ENCODE assay signal across 17 cellular contexts in genomic region chr11:126437731-126438130, GRCh38.
DNase-seq lines count a peak whose midpoint lies in the region; ATAC-seq, FAIRE-seq and TF ChIP-seq lines count a peak whose summit lies in the region.
"Had no signal": no experiment of that assay in that cellular context is flagged by ENCODE, and none has a peak within 500 bp of the region (broad histone marks: within the 10 kb centered on the region; RNA-seq: fewer than 3 reads in every experiment).

No MANE protein-coding gene starts in this region.

- no peak overlapping the region for H3K14ac ChIP-seq in H1 (ENCODE audit: insufficient read length)

- H2BK120ac ChIP-seq in H1 (replicated peaks; ENCODE audit: low read depth, low read length), result no peak overlapping the region

- intact Hi-C loops in right cardiac atrium (cut with DNase I) (loop anchor here in 1 of 4 donors (5.0 kb wide), 1 partner anchor 125 kb away; no protein-coding TSS in a partner anchor), cardiac septum (cut with DNase I) (loop anchor here (2.0 kb wide), 1 partner anchor 43 kb away; no protein-coding TSS in a partner anchor)
- intact Hi-C loops in activated CD8-positive, alpha-beta T cell treated with anti-CD3 and anti-CD28 coated beads for 36 hours (cut with micrococcal nuclease), result no loop called here

- no peak for TF ChIP-seq EP300 in H1 (IDR thresholded peaks at IDR 0.05; ENCODE audit: borderline replicate concordance in 1 of 2, low read depth in 2 of 2, low read length in 2 of 2)

- H4K20me1 ChIP-seq in H1 (replicated peaks in 1 of 2; ENCODE audit: control insufficient read depth in 1 of 2, insufficient read depth in 2 of 2, low read length in 2 of 2), result peaks cover 0 to 5% of the 10 kb centered on the region in 2 experiments

- H3K79me2 ChIP-seq in H1 (ENCODE audit: control insufficient read depth in 1 of 2, insufficient read depth in 2 of 2, low read length in 2 of 2), result no peaks in the 10 kb centered on the region; a peak in 1 of 4 replicates

- peak overlapping the region; percentile 53 for H3K27ac ChIP-seq in right cardiac atrium (ENCODE audit: low read length)
- no peak overlapping the region for H3K27ac ChIP-seq in HEK293 (ENCODE audit: extremely low read depth, low read depth, low read length)
- no peak overlapping the region for H3K27ac ChIP-seq in H1 (ENCODE audit: low read depth, low read length)
- H3K27ac ChIP-seq: C4-2B had no signal

- H2BK12ac ChIP-seq in H1 (ENCODE audit: low read depth, low read length), result peak overlapping the region; percentile 51; the same call in 1 of the 2 replicates

- no peak overlapping the region for H3K9ac ChIP-seq in H1 (replicated peaks in 1 of 4; ENCODE audit: extremely low read depth in 1 of 4, low read depth in 3 of 4, low read length in 3 of 4)

- CTCF ChIA-PET in HEK293 (lab: Yijun Ruan, JAX) (no interaction called here), H1 (lab: Charles Lee; ENCODE audit: partially characterized antibody) (no interaction called here)
- CTCF ChIA-PET in activated CD8-positive, alpha-beta T cell treated with anti-CD3 and anti-CD28 coated beads for 36 hours (lab: Charles Lee), result no interaction called here

- ATAC-seq in right cardiac atrium (no peak), GM18520 (IDR thresholded peaks at IDR 0.05; ENCODE audit: unreplicated experiment) (no peak), GM18861 (IDR thresholded peaks at IDR 0.05; ENCODE audit: unreplicated experiment) (no peak)
- no peak for ATAC-seq in activated CD8-positive, alpha-beta T cell treated with anti-CD3 and anti-CD28 coated beads for 36 hours

- H4K91ac ChIP-seq in H1 (replicated peaks; ENCODE audit: insufficient read length, low read length), result peak overlapping the region; percentile 56

- peak overlapping the region; percentile 38; the same call in 1 of the 2 replicates for H2BK20ac ChIP-seq in H1 (ENCODE audit: low read length)

- peak overlapping the region; percentile 16 for H2BK5ac ChIP-seq in H1 (ENCODE audit: low read depth, low read length)

- DNase-seq in right cardiac atrium (no peak), cardiac septum (ENCODE audit: low spot score) (no peak), H1 (ENCODE audit: low read depth in 1 of 2, low spot score in 2 of 2) (no peak)
- DNase-seq in activated CD8-positive, alpha-beta T cell treated with anti-CD3 and anti-CD28 coated beads for 36 hours, result no peak
- DNase-seq: ACHN; CD4-positive, alpha-beta memory T cell; COR-L47; DMS153; DMS79 treated with DMSO at 0.1 percent for 48 hours; EL had no signal

- TF ChIP-seq POLR2A in H1 (IDR thresholded peaks at IDR 0.05; ENCODE audit: control extremely low read depth in 1 of 2, low read depth in 2 of 2, low read length in 2 of 2), result no peak

- H3K36me3 Mint-ChIP-seq in activated CD8-positive, alpha-beta T cell treated with anti-CD3 and anti-CD28 coated beads for 36 hours (ENCODE audit: low read depth), result no peaks in the 10 kb centered on the region
- H3K36me3 Mint-ChIP-seq: CD4-positive, alpha-beta memory T cell had no signal

- H4K8ac ChIP-seq in H1 (ENCODE audit: extremely low read depth, insufficient read depth, low read length), result no peak overlapping the region

- WGBS in right cardiac atrium, result 97% methylated on average over 5 of the region's 5 CpGs
- WGBS in H1 (ENCODE audit: extremely low coverage in 1 of 2, insufficient coverage in 1 of 2, insufficient read length in 1 of 2, insufficient replicate concordance in 2 of 2, low coverage in 1 of 2, low lambda C conversion rate in 2 of 2, missing lambda C conversion rate in 1 of 2), 2 experiments, result 94% methylated on average over 5 of the region's 5 CpGs; no CpG with 5 or more reads in 1 of the 2 experiments

- no peaks in the 10 kb centered on the region for H3K9me3 Mint-ChIP-seq in activated CD8-positive, alpha-beta T cell treated with anti-CD3 and anti-CD28 coated beads for 36 hours
- H3K9me3 Mint-ChIP-seq: CD4-positive, alpha-beta memory T cell had no signal

- peaks cover 2% of the 10 kb centered on the region; the same call in 1 of the 2 replicates for H3K79me1 ChIP-seq in H1 (ENCODE audit: low read depth, low read length)

- H3K23me2 ChIP-seq in H1 (ENCODE audit: low read depth, low read length), result 0 out of 2 replicates have a peak, but pooled peaks cover 3% of the 10 kb centered on the region

- peak overlapping the region; percentile 49 for H3K4ac ChIP-seq in H1 (replicated peaks; ENCODE audit: insufficient read length, low read depth, low read length)

- H3K27ac Mint-ChIP-seq in activated CD8-positive, alpha-beta T cell treated with anti-CD3 and anti-CD28 coated beads for 36 hours, result no peak overlapping the region
- H3K27ac Mint-ChIP-seq: CD4-positive, alpha-beta memory T cell had no signal

- H2BK15ac ChIP-seq in H1 (ENCODE audit: low read length), result peak overlapping the region; percentile 77

- H3K18ac ChIP-seq in H1 (ENCODE audit: extremely low read depth, low read length), result no peak overlapping the region

- H3K4me1 ChIP-seq in right cardiac atrium (ENCODE audit: control insufficient read depth, insufficient read depth, low read length) (peaks cover 3% of the 10 kb centered on the region), HEK293 (ENCODE audit: control insufficient read depth, insufficient read depth, low read length) (no peaks in the 10 kb centered on the region), H1 (replicated peaks in 1 of 4; ENCODE audit: control insufficient read depth in 3 of 4, insufficient read depth in 4 of 4, low read length in 3 of 4) (peaks cover 8 to 22% (median 14%) of the 10 kb centered on the region in 4 experiments; a peak in 6 of 7 replicates)

- no peak for TF ChIP-seq RAD21 in H1 (IDR thresholded peaks at IDR 0.05 in 1 of 2, conservative IDR thresholded peaks at IDR 0.05 in 1 of 2; ENCODE audit: low read depth in 2 of 2, low read length in 2 of 2)

- H3K27me3 ChIP-seq in right cardiac atrium (ENCODE audit: control insufficient read depth, insufficient read depth) (no peaks in the 10 kb centered on the region), H1 (replicated peaks in 1 of 4; ENCODE audit: control insufficient read depth in 3 of 4, extremely low read depth in 1 of 4, insufficient read depth in 3 of 4, low read length in 3 of 4) (no peaks in the 10 kb centered on the region)

- no peak overlapping the region for H4K5ac ChIP-seq in H1 (ENCODE audit: insufficient read length, low read depth, low read length)

- H3K36me3 ChIP-seq in HEK293 (ENCODE audit: control insufficient read depth in 2 of 2, insufficient read depth in 1 of 2, low read length in 2 of 2) (no peaks in the 10 kb centered on the region), H1 (ENCODE audit: control insufficient read depth in 2 of 4, insufficient read depth in 4 of 4, low read length in 3 of 4) (no peaks in the 10 kb centered on the region)

- no peak overlapping the region for H3K4me3 Mint-ChIP-seq in activated CD8-positive, alpha-beta T cell treated with anti-CD3 and anti-CD28 coated beads for 36 hours
- H3K4me3 Mint-ChIP-seq: CD4-positive, alpha-beta memory T cell had no signal

- peak overlapping the region; percentile 95 for H2AK5ac ChIP-seq in H1 (ENCODE audit: low read depth, low read length)

- H3K4me1 Mint-ChIP-seq in activated CD8-positive, alpha-beta T cell treated with anti-CD3 and anti-CD28 coated beads for 36 hours (ENCODE audit: low read depth), result peaks cover 4% of the 10 kb centered on the region

- no peak for TF ChIP-seq CTCF in HEK293 (tag by site-specific recombination; IDR thresholded peaks at IDR 0.05)
- TF ChIP-seq CTCF in H1 (IDR thresholded peaks at IDR 0.05; ENCODE audit: control extremely low read depth in 1 of 3, insufficient read depth in 1 of 3, low read depth in 1 of 3, low read length in 3 of 3), result no peak
- no peak for TF ChIP-seq CTCF in activated CD8-positive, alpha-beta T cell treated with anti-CD3 and anti-CD28 coated beads for 36 hours (IDR thresholded peaks at IDR 0.05)

- no peak for FAIRE-seq in H1 (lab: Jason Lieb, UNC)
- FAIRE-seq: D721Med, G401.6, H54 had no signal

- POLR2A ChIA-PET in HEK293 (lab: Yijun Ruan, JAX) (no interaction called here), H1 (lab: Charles Lee; ENCODE audit: partially characterized antibody) (interaction anchor here (1.5 kb wide), 1 partner anchor 42 kb away, joined by 3 read pairs; no protein-coding TSS in a partner anchor)
- POLR2A ChIA-PET in activated CD8-positive, alpha-beta T cell treated with anti-CD3 and anti-CD28 coated beads for 36 hours (lab: Charles Lee), result no interaction called here

- no peak overlapping the region for H3K56ac ChIP-seq in H1 (replicated peaks; ENCODE audit: insufficient read length, low read depth, low read length)

- H3K4me3 ChIP-seq in right cardiac atrium (ENCODE audit: low read length), result no peak overlapping the region
- no peak overlapping the region for H3K4me3 ChIP-seq in HEK293 (ENCODE audit: low read depth, low read length)
- H3K4me3 ChIP-seq in H1 (ENCODE audit: extremely low read depth in 1 of 4, insufficient read depth in 2 of 4, low read depth in 3 of 4, low read length in 4 of 4), result no peak overlapping the region

- H3K4me2 ChIP-seq in H1 (ENCODE audit: insufficient read depth in 1 of 2, low read depth in 2 of 2, low read length in 2 of 2), result no peak overlapping the region

- H3K9me3 ChIP-seq in right cardiac atrium (ENCODE audit: control insufficient read depth, low read length), result no peaks in the 10 kb centered on the region
- H3K9me3 ChIP-seq in HEK293 (ENCODE audit: control insufficient read depth, insufficient read depth, low read depth, low read length), result no peaks in the 10 kb centered on the region
- no peaks in the 10 kb centered on the region for H3K9me3 ChIP-seq in H1 (ENCODE audit: insufficient read depth in 2 of 2, low read depth in 1 of 2, low read length in 1 of 2)

- H3K23ac ChIP-seq in H1 (ENCODE audit: insufficient read length), result no peak overlapping the region

- H2AFZ ChIP-seq in H1 (ENCODE audit: low read length), result no peak overlapping the region

- peaks cover 8% of the 10 kb centered on the region for H3K27me3 Mint-ChIP-seq in activated CD8-positive, alpha-beta T cell treated with anti-CD3 and anti-CD28 coated beads for 36 hours

TF ChIP-seq in HEK293, 187 proteins besides CTCF, POLR2A, EP300 and RAD21:
- TF ChIP-seq ZNF341 (tag by site-specific recombination; IDR thresholded peaks at IDR 0.05; ENCODE audit: low read depth), result no peak
- TF ChIP-seq ZNF239 (tag by site-specific recombination; IDR thresholded peaks at IDR 0.05), result 0 out of 2 replicates have a peak, but pooled peaks have one; percentile 15

TF ChIP-seq in H1, 55 proteins besides CTCF, POLR2A, EP300 and RAD21 (continues in another document):
- TF ChIP-seq TBP (IDR thresholded peaks at IDR 0.05; ENCODE audit: low read depth, low read length), result no peak
- TF ChIP-seq NANOG (IDR thresholded peaks at IDR 0.05; ENCODE audit: insufficient read depth, low read depth, low read length, poor library complexity, severe bottlenecking), result no peak
- no peak for TF ChIP-seq SP1 (IDR thresholded peaks at IDR 0.05; ENCODE audit: low read depth, low read length)
- no peak for TF ChIP-seq SP2 (IDR thresholded peaks at IDR 0.05; ENCODE audit: low read length)
- TF ChIP-seq CTBP2 (IDR thresholded peaks at IDR 0.05; ENCODE audit: borderline replicate concordance, insufficient read depth, insufficient read length, low read length), result no peak
- TF ChIP-seq BACH1 (IDR thresholded peaks at IDR 0.05; ENCODE audit: low read length), result no peak
- no peak for TF ChIP-seq TEAD4 (IDR thresholded peaks at IDR 0.05; ENCODE audit: low read depth, low read length)
- TF ChIP-seq BCL11A (IDR thresholded peaks at IDR 0.05; ENCODE audit: low read depth in 2 of 2, low read length in 2 of 2), result no peak
